8 cellular contexts compared by ENCODE assay signal in the genomic region with DNA sequence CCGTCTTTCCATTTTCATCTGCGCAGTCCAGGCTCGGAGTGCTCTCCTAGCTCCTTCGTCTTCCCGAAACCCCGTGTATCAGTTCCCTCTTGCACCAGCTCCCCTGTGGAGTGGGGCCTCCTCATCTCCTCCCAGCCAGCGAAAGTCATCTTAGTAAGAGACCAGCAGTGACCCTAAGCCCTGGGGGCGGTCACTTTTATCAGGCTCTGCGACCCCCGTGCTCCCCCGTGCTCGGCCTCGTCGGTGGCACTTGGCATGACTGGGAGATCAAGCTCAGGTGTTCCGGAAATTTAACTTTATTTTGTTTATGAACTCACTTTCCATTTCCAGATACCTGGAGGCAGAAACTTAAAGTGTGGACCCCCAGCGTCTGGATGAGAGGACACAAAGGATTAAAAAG. TPM values are rescaled to one million over a fixed set of nuclear protein-coding genes. Genes with fewer than 3 reads are reported as not detected.
A peak's percentile ranks its signal among the peaks of the same experiment; 100 is the strongest.
DNase-seq lines count a peak whose midpoint lies in the region; ATAC-seq and TF ChIP-seq lines count a peak whose summit lies in the region.

No MANE protein-coding gene starts in this region.

- no peak overlapping the region for H3K9ac ChIP-seq in fibroblast of lung (ENCODE audit: insufficient read depth, low read length)

- CTCF ChIA-PET in Calu3 (lab: Charles Lee) = no interaction called here

- peaks cover 26% of the 10 kb centered on the region for H3K36me3 Mint-ChIP-seq in Calu3 (ENCODE audit: insufficient read depth, unreplicated experiment)

- H3K9me3 Mint-ChIP-seq in Calu3 (ENCODE audit: low read depth, unreplicated experiment) = peaks cover 8% of the 10 kb centered on the region

- H3K36me3 ChIP-seq in RWPE2 (ENCODE audit: low read depth) (no peaks in the 10 kb centered on the region), fibroblast of lung (ENCODE audit: control insufficient read depth, insufficient read depth, low read length) (no peaks in the 10 kb centered on the region)

- H3K4me1 ChIP-seq in RWPE2 (ENCODE audit: insufficient read depth, poor library complexity, severe bottlenecking) = no peaks in the 10 kb centered on the region
- no peaks in the 10 kb centered on the region for H3K4me1 ChIP-seq in fibroblast of lung (ENCODE audit: control insufficient read depth, extremely low read depth, insufficient read depth, low read length)

- H3K4me1 Mint-ChIP-seq in Calu3 (ENCODE audit: low read depth, unreplicated experiment) = peaks cover 35% of the 10 kb centered on the region

- TF ChIP-seq CTCF in Calu3 (IDR thresholded peaks at IDR 0.05; ENCODE audit: unreplicated experiment) = no peak
- no peak for TF ChIP-seq CTCF in RWPE2 (IDR thresholded peaks at IDR 0.05; ENCODE audit: poor library complexity, severe bottlenecking)
- TF ChIP-seq CTCF in fibroblast of lung (conservative IDR thresholded peaks at IDR 0.05 in 1 of 2, IDR thresholded peaks at IDR 0.05 in 1 of 2; ENCODE audit: low read depth in 1 of 2, low read length in 2 of 2) = no peak

- H2AFZ ChIP-seq in fibroblast of lung (ENCODE audit: low read length) = peak overlapping the region; percentile 58

- no peaks in the 10 kb centered on the region for H3K79me2 ChIP-seq in fibroblast of lung (ENCODE audit: control insufficient read depth, insufficient read depth, low read length)

- peak overlapping the region; percentile 82 for H3K4me2 ChIP-seq in fibroblast of lung (ENCODE audit: extremely low read depth, insufficient read depth, low read length)

- peak overlapping the region; percentile 75 for H3K4me3 Mint-ChIP-seq in Calu3 (ENCODE audit: low read depth, unreplicated experiment)

- ATAC-seq in RWPE2 (ENCODE audit: low read depth) = no peak
- no peak for ATAC-seq in sciatic nerve
- no peak for ATAC-seq in HG02981 (IDR thresholded peaks at IDR 0.05; ENCODE audit: unreplicated experiment)

- H3K4me3 ChIP-seq in RWPE2 (ENCODE audit: severe bottlenecking) = peak overlapping the region; percentile 40
- H3K4me3 ChIP-seq in fibroblast of lung (replicated peaks in 1 of 4; ENCODE audit: control extremely low read depth in 1 of 4, insufficient read depth in 1 of 4, low read depth in 3 of 4, low read length in 4 of 4) = peak overlapping the region; percentile 32 to 62 (median 44)

- H3K27me3 ChIP-seq in RWPE2 (ENCODE audit: insufficient read depth, poor library complexity, severe bottlenecking) (no peaks in the 10 kb centered on the region), fibroblast of lung (ENCODE audit: control insufficient read depth, insufficient read depth, low read length) (no peaks in the 10 kb centered on the region)

- no peak overlapping the region for H3K27ac ChIP-seq in RWPE2 (ENCODE audit: poor library complexity, severe bottlenecking)
- H3K27ac ChIP-seq in fibroblast of lung (ENCODE audit: insufficient read depth, low read length) = no peak overlapping the region

- DNase-seq in Calu3 = no peak
- DNase-seq in RWPE2 (ENCODE audit: low spot score) = no peak
- no peak for DNase-seq in fibroblast of lung (ENCODE audit: low read depth in 2 of 2)
- DNase-seq in sciatic nerve (ENCODE audit: low spot score) = peak; percentile 51
- no peak for DNase-seq in HCEC 1CT
- no peak for DNase-seq in GM19238 (ENCODE audit: insufficient read length, low spot score)
- no peak for DNase-seq in SW 1271 (lab: John Stamatoyannopoulos, UW)

- BruUV-seq in Calu3 (replicated peaks; lab: Mats Ljungman, UMichigan) = no TSS peak

- no peaks in the 10 kb centered on the region for H4K20me1 ChIP-seq in fibroblast of lung (ENCODE audit: control insufficient read depth, extremely low read depth, insufficient read depth, low read length)

- H3K27ac Mint-ChIP-seq in Calu3 (ENCODE audit: unreplicated experiment) = no peak overlapping the region

- no peaks in the 10 kb centered on the region for H3K27me3 Mint-ChIP-seq in Calu3 (ENCODE audit: unreplicated experiment)

- no peaks in the 10 kb centered on the region for H3K9me3 ChIP-seq in RWPE2 (ENCODE audit: severe bottlenecking)
- H3K9me3 ChIP-seq in fibroblast of lung (ENCODE audit: control insufficient read depth, insufficient read depth, low read depth, low read length) = no peaks in the 10 kb centered on the region

- intact Hi-C loops in Calu3 (cut with micrococcal nuclease; ENCODE audit: unreplicated experiment) (no loop called here), sciatic nerve (cut with DNase I) (loop anchor here (5.0 kb wide), 1 partner anchor 1969 kb away; no protein-coding TSS in a partner anchor)

RNA-seq across cellular contexts. Expression of a gene that starts 0.6 kb away (rescaled TPM):
- total RNA-seq in Calu3 (2022) = 24.7 and 28.5 TPM in 2 replicates
- total RNA-seq in fibroblast of lung = 16.2 and 17.7 TPM in 2 replicates
- polyA plus RNA-seq in fibroblast of lung = 6.1 and 13.8 TPM in 2 replicates
- polyA plus RNA-seq in fibroblast of lung (2012) = 6.0 and 12.9 TPM in 2 replicates
- polyA minus RNA-seq in fibroblast of lung (ENCODE audit: low replicate concordance) = 2.8 and 26.5 TPM in 2 replicates
- total RNA-seq in sciatic nerve = 8.6 TPM
